Comparison of ENCODE assay signal across 1 cellular context in genomic region chr2:22487036-22487435, GRCh38.
TF ChIP-seq lines count a peak whose summit lies in the region.

No MANE protein-coding gene starts in this region.

TF ChIP-seq in SK-N-SH treated with all-trans-retinoic acid at 6 μM for 48 hours, 23 proteins besides CTCF, POLR2A, EP300 and RAD21 (continued from another document):
- no peak for TF ChIP-seq POU6F1 (CRISPR knock-in tag; IDR thresholded peaks at IDR 0.05; ENCODE audit: borderline replicate concordance, low read depth)
- no peak for TF ChIP-seq TCF4 (CRISPR knock-in tag; IDR thresholded peaks at IDR 0.05; ENCODE audit: borderline replicate concordance)
- TF ChIP-seq CSRNP3 (CRISPR knock-in tag; IDR thresholded peaks at IDR 0.05), result no peak
- TF ChIP-seq PATZ1 (CRISPR knock-in tag; IDR thresholded peaks at IDR 0.05; ENCODE audit: borderline replicate concordance), result no peak
- no peak for TF ChIP-seq RARB (CRISPR knock-in tag; IDR thresholded peaks at IDR 0.05)
- TF ChIP-seq PPARA (CRISPR knock-in tag; IDR thresholded peaks at IDR 0.05; ENCODE audit: borderline replicate concordance), result no peak
- no peak for TF ChIP-seq TSHZ2 (CRISPR knock-in tag; IDR thresholded peaks at IDR 0.05)
- no peak for TF ChIP-seq ZFP30 (CRISPR knock-in tag; IDR thresholded peaks at IDR 0.05)
- no peak for TF ChIP-seq OSR1 (CRISPR knock-in tag; IDR thresholded peaks at IDR 0.05)
- no peak for TF ChIP-seq ESRRG (CRISPR knock-in tag; IDR thresholded peaks at IDR 0.05)
- no peak for TF ChIP-seq ZNF70 (CRISPR knock-in tag; IDR thresholded peaks at IDR 0.05)
